ENCODE assay signal across 27 cellular contexts in the genomic region with DNA sequence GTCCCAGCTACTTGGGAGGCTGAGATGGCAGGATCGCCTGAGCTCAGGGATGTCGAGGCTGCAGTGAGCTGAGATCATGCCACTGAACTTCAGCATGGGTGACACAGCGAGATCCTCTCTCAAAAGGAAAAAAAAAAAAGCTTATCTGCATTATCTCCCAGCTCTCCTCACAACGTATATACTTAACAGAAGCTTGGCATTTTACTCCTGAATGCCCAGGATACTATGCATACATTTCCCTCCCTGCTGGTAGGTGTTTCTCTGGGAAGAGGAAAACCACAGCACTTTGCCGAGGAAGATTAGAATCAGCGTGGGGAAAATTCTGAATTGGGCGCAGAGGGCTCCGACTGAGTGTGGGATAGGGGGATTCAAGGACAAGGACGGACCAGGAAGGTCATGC.
"Had no signal": no experiment of that assay in that cellular context is flagged by ENCODE, and none has a peak within 500 bp of the region (broad histone marks: within the 10 kb centered on the region; RNA-seq: fewer than 3 reads in every experiment).

No MANE protein-coding gene starts in this region.

- H3K9me3 ChIP-seq: neutrophil, right lobe of liver had no signal

- H3K4me3 ChIP-seq: lower lobe of right lung, mucosa of descending colon, right atrium auricular region, right lobe of liver, smooth muscle cell, tibial nerve, upper lobe of left lung, vagina had no signal

- H3K4me1 ChIP-seq: lower lobe of right lung, right atrium auricular region, tibial nerve, upper lobe of left lung, vagina had no signal

- DNase-seq: hypothalamus; kidney glomerular epithelial cell; left cardiac atrium; left ventricle myocardium superior; lower lobe of right lung; mammary epithelial cell; midbrain; mucosa of descending colon; naive thymus-derived CD4-positive, alpha-beta T cell; occipital lobe; right lobe of liver; stimulated activated CD4-positive, alpha-beta T cell treated with anti-CD3 and anti-CD28 coated beads, Interleukin-1b, Interleukin-23, amount 100 ng/mL, for 48 hours; stimulated activated CD4-positive, alpha-beta T cell treated with anti-CD3 and anti-CD28 coated beads, Interleukin-2, amount 100 ng/mL, for 48 hours; stimulated activated CD4-positive, alpha-beta T cell treated with anti-CD3 and anti-CD28 coated beads, Interleukin-4, amount 100 ng/mL, for 4 hours; stimulated activated CD8-positive, alpha-beta memory T cell treated with anti-CD3 and anti-CD28 coated beads, Interleukin-4, amount 100 ng/mL, for 48 hours; stimulated activated naive CD4-positive, alpha-beta T cell treated with Interleukin-2 at 50 U/mL for 16 hours; stimulated activated naive CD8-positive, alpha-beta T cell treated with anti-CD3 and anti-CD28 coated beads, Interleukin-15, amount 100 ng/mL, for 72 hours; substantia nigra; upper lobe of left lung had no signal

- H3K27ac ChIP-seq: lower lobe of right lung, neutrophil, right atrium auricular region, right lobe of liver, tibial nerve, upper lobe of left lung, vagina had no signal

- H3K4me2 ChIP-seq: smooth muscle cell had no signal

- H3K36me3 ChIP-seq: lower lobe of right lung, neutrophil, right atrium auricular region, right lobe of liver, tibial nerve, upper lobe of left lung, vagina had no signal

- ATAC-seq: left cardiac atrium; left lobe of liver; left ventricle myocardium superior; lower lobe of right lung; mucosa of descending colon; naive thymus-derived CD4-positive, alpha-beta T cell; natural killer cell treated with Interleukin-12 subunit alpha and Interleukin-12 subunit beta and Interleukin-15 and Interleukin-18, amount 100 ng/mL, for 72 hours; right lobe of liver; stimulated activated memory B cell treated with anti-CD40 and anti-IgM and Interleukin-4, amounts not matched to agents 10 μg/mL and 1 μg/mL and 100 μg/mL, for 72 hours; stimulated activated naive CD8-positive, alpha-beta T cell treated with anti-CD3 and anti-CD28 coated beads, Interleukin-15, amount 100 ng/mL, for 72 hours had no signal

- H3K27me3 ChIP-seq: neutrophil, right atrium auricular region, right lobe of liver, tibial nerve, upper lobe of left lung, vagina had no signal
